23 cellular contexts compared by ENCODE assay signal in genomic region chr9:38697901-38698300, GRCh38. TPM values are rescaled to one million over a fixed set of nuclear protein-coding genes. Genes with fewer than 3 reads are reported as not detected.
"Had no signal": no experiment of that assay in that cellular context is flagged by ENCODE, and none has a peak within 500 bp of the region (broad histone marks: within the 10 kb centered on the region; RNA-seq: fewer than 3 reads in every experiment).

No MANE protein-coding gene starts in this region.

- ATAC-seq: activated CD8-positive, alpha-beta T cell treated with anti-CD3 and anti-CD28 coated beads, Interleukin-2, amount 10 ng/mL, durations not matched to agents 7 days and 5 days; WTC11 had no signal

- H3K27ac ChIP-seq: breast epithelium, PC-9 had no signal

- H3K36me3 Mint-ChIP-seq: activated naive CD4-positive, alpha-beta T cell treated with anti-CD3 and anti-CD28 coated beads, Interleukin-2, amount 50 U/mL, for 24 hours; WTC11 had no signal

- H3K27me3 ChIP-seq: breast epithelium had no signal

- H3K4me3 Mint-ChIP-seq: activated CD8-positive, alpha-beta T cell treated with anti-CD3 and anti-CD28 coated beads, Interleukin-2, amount 10 ng/mL, durations not matched to agents 7 days and 5 days; activated naive CD4-positive, alpha-beta T cell treated with anti-CD3 and anti-CD28 coated beads, Interleukin-2, amount 50 U/mL, for 24 hours; T-helper 1 cell treated with Interleukin-12 subunit alpha and Interleukin-12 subunit beta and Interleukin-4 antibody, amounts not matched to agents 30 μg/mL and 1 μg/mL, for 36 hours; WTC11 had no signal

- H3K9me3 Mint-ChIP-seq: activated naive CD4-positive, alpha-beta T cell treated with anti-CD3 and anti-CD28 coated beads, Interleukin-2, amount 50 U/mL, for 24 hours; T-helper 1 cell treated with Interleukin-12 subunit alpha and Interleukin-12 subunit beta and Interleukin-4 antibody, amounts not matched to agents 30 μg/mL and 1 μg/mL, for 36 hours had no signal

- H3K4me3 ChIP-seq: breast epithelium, PC-9 had no signal

- H3K9me3 ChIP-seq: breast epithelium had no signal

- H3K4me1 ChIP-seq: breast epithelium had no signal

- H3K4me2 ChIP-seq: PC-9 had no signal

- H3K4me1 Mint-ChIP-seq: activated naive CD4-positive, alpha-beta T cell treated with anti-CD3 and anti-CD28 coated beads, Interleukin-2, amount 50 U/mL, for 24 hours had no signal

- H3K27ac Mint-ChIP-seq: activated CD8-positive, alpha-beta T cell treated with anti-CD3 and anti-CD28 coated beads, Interleukin-2, amount 10 ng/mL, durations not matched to agents 7 days and 5 days; activated naive CD4-positive, alpha-beta T cell treated with anti-CD3 and anti-CD28 coated beads, Interleukin-2, amount 50 U/mL, for 24 hours; T-helper 1 cell treated with Interleukin-12 subunit alpha and Interleukin-12 subunit beta and Interleukin-4 antibody, amounts not matched to agents 30 μg/mL and 1 μg/mL, for 36 hours; WTC11 had no signal

- DNase-seq: activated CD4-positive, alpha-beta T cell treated with anti-CD3 and anti-CD28 coated beads for 48 hours; activated CD4-positive, alpha-beta T cell treated with anti-CD3 and anti-CD28 coated beads, Interleukin-2, amount 50 U/mL, for 4 hours; activated CD4-positive, CD25-positive, alpha-beta regulatory T cell treated with anti-CD3 and anti-CD28 coated beads, Interleukin-2, amount 50 U/mL, for 72 hours; activated CD8-positive, alpha-beta memory T cell treated with anti-CD3 and anti-CD28 coated beads, Interleukin-2, amount 50 U/mL, for 48 hours; activated CD8-positive, alpha-beta T cell treated with anti-CD3 and anti-CD28 coated beads, Interleukin-2, amount 10 ng/mL, durations not matched to agents 7 days and 5 days; activated effector memory CD4-positive, alpha-beta T cell treated with Interleukin-2 at 50 U/mL for 16 hours; activated naive CD4-positive, alpha-beta T cell; activated T-cell treated with anti-CD3 and anti-CD28 coated beads, Interleukin-2, amount 50 U/mL, for 1 hour; aorta; caudate nucleus; MM.1S; NCI-H1694 treated with DMSO at 0.1 percent for 48 hours; NCI-H2081 treated with DMSO at 0.1 percent for 48 hours; NCI-H446; NCI-H524; PC-9; SHP77 treated with DMSO at 0.1 percent for 48 hours had no signal

- H3K36me3 ChIP-seq: breast epithelium had no signal

RNA-seq across cellular contexts. Expression of gene FAM240B, which starts 22.0 kb away (rescaled TPM):
- total RNA-seq: activated CD8-positive, alpha-beta T cell treated with anti-CD3 and anti-CD28 coated beads, Interleukin-2, amount 10 ng/mL, durations not matched to agents 7 days and 5 days; aorta; breast epithelium; cerebellum; PC-9; SK-MEL-5; WTC11 had no signal
